ENCODE assay signal across 1 cellular context in the genomic region with DNA sequence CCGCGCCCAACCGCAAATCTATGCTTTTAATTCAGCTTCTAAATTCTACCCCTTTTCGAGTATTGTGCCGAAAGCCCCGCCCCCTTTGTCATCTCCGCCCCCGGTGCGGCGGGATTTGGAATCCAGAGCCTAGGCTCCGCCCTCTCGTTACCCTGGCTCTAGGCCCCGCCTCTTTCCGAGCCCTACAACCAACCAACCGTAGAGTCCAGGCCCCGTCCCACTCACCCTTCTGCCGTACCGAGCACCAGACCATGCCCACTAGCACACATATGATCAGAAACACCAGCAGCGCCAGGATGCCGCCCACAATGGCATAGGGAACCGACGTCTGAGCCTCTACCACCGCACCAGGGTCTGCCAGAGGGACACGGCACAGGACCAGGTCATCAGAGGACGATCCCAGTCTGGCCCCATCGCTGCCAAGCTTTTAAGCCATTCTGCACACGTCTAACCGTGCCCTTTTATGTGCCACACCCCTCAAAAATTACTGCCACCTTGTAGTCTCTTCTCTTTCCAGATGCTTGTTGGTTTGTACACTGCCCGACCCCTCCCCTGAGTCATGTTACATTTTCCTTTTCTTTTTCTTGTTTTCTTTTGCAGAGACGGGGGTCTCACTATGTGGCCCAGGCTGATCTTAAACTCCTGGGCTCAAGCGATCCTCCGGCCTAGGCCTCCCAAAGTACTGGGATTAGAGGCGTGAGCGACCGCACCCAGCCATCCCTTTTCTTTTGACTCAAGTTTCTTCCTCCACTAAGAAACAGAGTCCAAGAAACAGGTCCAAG.
A peak's percentile ranks its signal among the peaks of the same experiment; 100 is the strongest.
TF ChIP-seq lines count a peak whose summit lies in the region.

No MANE protein-coding gene starts in this region.

TF ChIP-seq in K562, 482 proteins besides CTCF, POLR2A, EP300 and RAD21 (continued from another document):
- TF ChIP-seq HNRNPH1 (optimal IDR thresholded peaks at IDR 0.05; ENCODE audit: low read depth, low read length) (no peak), ZNF318 (IDR thresholded peaks at IDR 0.05; ENCODE audit: borderline replicate concordance in 1 of 2, low read depth in 1 of 2) (no peak), PHB (CRISPR knock-in tag; IDR thresholded peaks at IDR 0.05) (0 out of 2 replicates have a peak, but pooled peaks have one; percentile 3), ARNT (IDR thresholded peaks at IDR 0.05) (0 out of 4 replicates have a peak, but pooled peaks of 1 of the 2 experiments have one; percentile 19), ZNF140 (CRISPR knock-in tag; IDR thresholded peaks at IDR 0.05) (no peak), ZNF57 (CRISPR knock-in tag; IDR thresholded peaks at IDR 0.05) (no peak), HINFP (tag; conservative IDR thresholded peaks at IDR 0.05; ENCODE audit: low read depth) (no peak), ZKSCAN1 (IDR thresholded peaks at IDR 0.05; ENCODE audit: low read depth, low read length) (no peak), ZNF695 (CRISPR knock-in tag; IDR thresholded peaks at IDR 0.05) (no peak), POLR2AphosphoS2 (IDR thresholded peaks at IDR 0.05; ENCODE audit: low read length) (no peak), ZNF12 (CRISPR knock-in tag; IDR thresholded peaks at IDR 0.05) (no peak), CREB1 (IDR thresholded peaks at IDR 0.05) (no peak), CREB1 (CRISPR knock-in tag; IDR thresholded peaks at IDR 0.05) (0 out of 2 replicates have a peak, but pooled peaks have one; percentile 21), ZNF696 (CRISPR knock-in tag; conservative IDR thresholded peaks at IDR 0.05) (no peak), EGR1 (conservative IDR thresholded peaks at IDR 0.05) (peak; percentile 77), ZNF217 (CRISPR knock-in tag; IDR thresholded peaks at IDR 0.05) (no peak), SMARCA5 (IDR thresholded peaks at IDR 0.05) (0 out of 2 replicates have a peak, but pooled peaks have one; percentile 55), ZNF224 (CRISPR knock-in tag; IDR thresholded peaks at IDR 0.05) (no peak), RBFOX2 (IDR thresholded peaks at IDR 0.05; ENCODE audit: low read depth, low read length) (peak; percentile 32; the same call in 1 of the 2 replicates)
- TF ChIP-seq, protein P1, sequence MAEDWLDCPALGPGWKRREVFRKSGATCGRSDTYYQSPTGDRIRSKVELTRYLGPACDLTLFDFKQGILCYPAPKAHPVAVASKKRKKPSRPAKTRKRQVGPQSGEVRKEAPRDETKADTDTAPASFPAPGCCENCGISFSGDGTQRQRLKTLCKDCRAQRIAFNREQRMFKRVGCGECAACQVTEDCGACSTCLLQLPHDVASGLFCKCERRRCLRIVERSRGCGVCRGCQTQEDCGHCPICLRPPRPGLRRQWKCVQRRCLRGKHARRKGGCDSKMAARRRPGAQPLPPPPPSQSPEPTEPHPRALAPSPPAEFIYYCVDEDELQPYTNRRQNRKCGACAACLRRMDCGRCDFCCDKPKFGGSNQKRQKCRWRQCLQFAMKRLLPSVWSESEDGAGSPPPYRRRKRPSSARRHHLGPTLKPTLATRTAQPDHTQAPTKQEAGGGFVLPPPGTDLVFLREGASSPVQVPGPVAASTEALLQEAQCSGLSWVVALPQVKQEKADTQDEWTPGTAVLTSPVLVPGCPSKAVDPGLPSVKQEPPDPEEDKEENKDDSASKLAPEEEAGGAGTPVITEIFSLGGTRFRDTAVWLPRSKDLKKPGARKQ (CRISPR knock-in tag; IDR thresholded peaks at IDR 0.05), result no peak
- TF ChIP-seq, protein P2, sequence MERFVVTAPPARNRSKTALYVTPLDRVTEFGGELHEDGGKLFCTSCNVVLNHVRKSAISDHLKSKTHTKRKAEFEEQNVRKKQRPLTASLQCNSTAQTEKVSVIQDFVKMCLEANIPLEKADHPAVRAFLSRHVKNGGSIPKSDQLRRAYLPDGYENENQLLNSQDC (CRISPR knock-in tag; IDR thresholded peaks at IDR 0.05), result no peak
- TF ChIP-seq, protein P3, sequence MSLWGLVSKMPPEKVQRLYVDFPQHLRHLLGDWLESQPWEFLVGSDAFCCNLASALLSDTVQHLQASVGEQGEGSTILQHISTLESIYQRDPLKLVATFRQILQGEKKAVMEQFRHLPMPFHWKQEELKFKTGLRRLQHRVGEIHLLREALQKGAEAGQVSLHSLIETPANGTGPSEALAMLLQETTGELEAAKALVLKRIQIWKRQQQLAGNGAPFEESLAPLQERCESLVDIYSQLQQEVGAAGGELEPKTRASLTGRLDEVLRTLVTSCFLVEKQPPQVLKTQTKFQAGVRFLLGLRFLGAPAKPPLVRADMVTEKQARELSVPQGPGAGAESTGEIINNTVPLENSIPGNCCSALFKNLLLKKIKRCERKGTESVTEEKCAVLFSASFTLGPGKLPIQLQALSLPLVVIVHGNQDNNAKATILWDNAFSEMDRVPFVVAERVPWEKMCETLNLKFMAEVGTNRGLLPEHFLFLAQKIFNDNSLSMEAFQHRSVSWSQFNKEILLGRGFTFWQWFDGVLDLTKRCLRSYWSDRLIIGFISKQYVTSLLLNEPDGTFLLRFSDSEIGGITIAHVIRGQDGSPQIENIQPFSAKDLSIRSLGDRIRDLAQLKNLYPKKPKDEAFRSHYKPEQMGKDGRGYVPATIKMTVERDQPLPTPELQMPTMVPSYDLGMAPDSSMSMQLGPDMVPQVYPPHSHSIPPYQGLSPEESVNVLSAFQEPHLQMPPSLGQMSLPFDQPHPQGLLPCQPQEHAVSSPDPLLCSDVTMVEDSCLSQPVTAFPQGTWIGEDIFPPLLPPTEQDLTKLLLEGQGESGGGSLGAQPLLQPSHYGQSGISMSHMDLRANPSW (CRISPR knock-in tag; IDR thresholded peaks at IDR 0.05), result no peak
- TF ChIP-seq, protein P4, sequence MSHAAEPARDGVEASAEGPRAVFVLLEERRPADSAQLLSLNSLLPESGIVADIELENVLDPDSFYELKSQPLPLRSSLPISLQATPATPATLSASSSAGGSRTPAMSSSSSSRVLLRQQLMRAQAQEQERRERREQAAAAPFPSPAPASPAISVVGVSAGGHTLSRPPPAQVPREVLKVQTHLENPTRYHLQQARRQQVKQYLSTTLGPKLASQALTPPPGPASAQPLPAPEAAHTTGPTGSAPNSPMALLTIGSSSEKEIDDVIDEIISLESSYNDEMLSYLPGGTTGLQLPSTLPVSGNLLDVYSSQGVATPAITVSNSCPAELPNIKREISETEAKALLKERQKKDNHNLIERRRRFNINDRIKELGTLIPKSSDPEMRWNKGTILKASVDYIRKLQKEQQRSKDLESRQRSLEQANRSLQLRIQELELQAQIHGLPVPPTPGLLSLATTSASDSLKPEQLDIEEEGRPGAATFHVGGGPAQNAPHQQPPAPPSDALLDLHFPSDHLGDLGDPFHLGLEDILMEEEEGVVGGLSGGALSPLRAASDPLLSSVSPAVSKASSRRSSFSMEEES (CRISPR knock-in tag; IDR thresholded peaks at IDR 0.05), result no peak
